Comparison of ENCODE assay signal across 12 cellular contexts in genomic region chr5:149777382-149777781, GRCh38. TPM values are rescaled to one million over a fixed set of nuclear protein-coding genes. Genes with fewer than 3 reads are reported as not detected.
DNase-seq lines count a peak whose midpoint lies in the region; ATAC-seq, FAIRE-seq and TF ChIP-seq lines count a peak whose summit lies in the region.
"Had no signal": no experiment of that assay in that cellular context is flagged by ENCODE, and none has a peak within 500 bp of the region (broad histone marks: within the 10 kb centered on the region; RNA-seq: fewer than 3 reads in every experiment).

No MANE protein-coding gene starts in this region.

- peaks cover 27% of the 10 kb centered on the region for H3K4me1 Mint-ChIP-seq in activated naive CD8-positive, alpha-beta T cell treated with anti-CD3 and anti-CD28 coated beads for 36 hours
- H3K4me1 Mint-ChIP-seq in stimulated activated memory B cell treated with anti-CD40 and anti-IgM and Interleukin-4, amounts not matched to agents 10 μg/mL and 1 μg/mL and 100 μg/mL, for 72 hours, result peaks cover 76% of the 10 kb centered on the region
- peaks cover 7% of the 10 kb centered on the region for H3K4me1 Mint-ChIP-seq in activated T-helper 2 cell treated with anti-CD3 and anti-CD28 coated beads, Interferon-gamma antibody, Interleukin-2, Interleukin-4, amounts not matched to agents 10 μg/mL and 5 μg/mL and 100 μg/mL, durations not matched to agents 14 hours and 24 hours and 36 hours (ENCODE audit: low read depth)
- H3K4me1 Mint-ChIP-seq in mesothelial cell of epicardium, result peaks cover 30% of the 10 kb centered on the region

- peak overlapping the region; percentile 21 for H3K27ac Mint-ChIP-seq in activated naive CD8-positive, alpha-beta T cell treated with anti-CD3 and anti-CD28 coated beads for 36 hours
- peak overlapping the region; percentile 93 for H3K27ac Mint-ChIP-seq in stimulated activated memory B cell treated with anti-CD40 and anti-IgM and Interleukin-4, amounts not matched to agents 10 μg/mL and 1 μg/mL and 100 μg/mL, for 72 hours
- H3K27ac Mint-ChIP-seq in activated T-helper 2 cell treated with anti-CD3 and anti-CD28 coated beads, Interferon-gamma antibody, Interleukin-2, Interleukin-4, amounts not matched to agents 10 μg/mL and 5 μg/mL and 100 μg/mL, durations not matched to agents 14 hours and 24 hours and 36 hours, result no peak overlapping the region
- H3K27ac Mint-ChIP-seq in mesothelial cell of epicardium, result no peak overlapping the region

- H3K4me3 Mint-ChIP-seq in activated naive CD8-positive, alpha-beta T cell treated with anti-CD3 and anti-CD28 coated beads for 36 hours, result no peak overlapping the region
- H3K4me3 Mint-ChIP-seq in stimulated activated memory B cell treated with anti-CD40 and anti-IgM and Interleukin-4, amounts not matched to agents 10 μg/mL and 1 μg/mL and 100 μg/mL, for 72 hours, result no peak overlapping the region
- H3K4me3 Mint-ChIP-seq in activated T-helper 2 cell treated with anti-CD3 and anti-CD28 coated beads, Interferon-gamma antibody, Interleukin-2, Interleukin-4, amounts not matched to agents 10 μg/mL and 5 μg/mL and 100 μg/mL, durations not matched to agents 14 hours and 24 hours and 36 hours (ENCODE audit: low read depth), result no peak overlapping the region
- no peak overlapping the region for H3K4me3 Mint-ChIP-seq in mesothelial cell of epicardium
- H3K4me3 Mint-ChIP-seq: activated T-helper 1 cell treated with anti-CD3 and anti-CD28 coated beads, Interleukin-12 subunit alpha, Interleukin-12 subunit beta, Interleukin-2, Interleukin-4 antibody, amounts not matched to agents 30 ng/mL and 10 ng/mL and 1 ng/mL, durations not matched to agents 14 hours and 24 hours and 36 hours had no signal

- ATAC-seq in stimulated activated memory B cell treated with anti-CD40 and anti-IgM and Interleukin-4, amounts not matched to agents 10 μg/mL and 1 μg/mL and 100 μg/mL, for 72 hours, result peak; percentile 13
- ATAC-seq in HG03469 (IDR thresholded peaks at IDR 0.05; ENCODE audit: unreplicated experiment), result no peak
- ATAC-seq: body of pancreas; naive thymus-derived CD8-positive, alpha-beta T cell had no signal

- peak; percentile 4 for FAIRE-seq in GM19239 (lab: Jason Lieb, UNC)

- H3K9me3 Mint-ChIP-seq in activated naive CD8-positive, alpha-beta T cell treated with anti-CD3 and anti-CD28 coated beads for 36 hours, result peaks cover 11% of the 10 kb centered on the region
- peaks cover 5% of the 10 kb centered on the region for H3K9me3 Mint-ChIP-seq in stimulated activated memory B cell treated with anti-CD40 and anti-IgM and Interleukin-4, amounts not matched to agents 10 μg/mL and 1 μg/mL and 100 μg/mL, for 72 hours
- H3K9me3 Mint-ChIP-seq in activated T-helper 2 cell treated with anti-CD3 and anti-CD28 coated beads, Interferon-gamma antibody, Interleukin-2, Interleukin-4, amounts not matched to agents 10 μg/mL and 5 μg/mL and 100 μg/mL, durations not matched to agents 14 hours and 24 hours and 36 hours, result peaks cover 8% of the 10 kb centered on the region
- H3K9me3 Mint-ChIP-seq in mesothelial cell of epicardium, result no peaks in the 10 kb centered on the region

- intact Hi-C loops in activated T-helper 2 cell treated with anti-CD3 and anti-CD28 coated beads, Interferon-gamma antibody, Interleukin-2, Interleukin-4, amounts not matched to agents 10 μg/mL and 5 μg/mL and 100 μg/mL, durations not matched to agents 14 hours and 24 hours and 36 hours (cut with micrococcal nuclease), result no loop called here

- no peaks in the 10 kb centered on the region for H3K27me3 Mint-ChIP-seq in activated naive CD8-positive, alpha-beta T cell treated with anti-CD3 and anti-CD28 coated beads for 36 hours
- no peaks in the 10 kb centered on the region for H3K27me3 Mint-ChIP-seq in stimulated activated memory B cell treated with anti-CD40 and anti-IgM and Interleukin-4, amounts not matched to agents 10 μg/mL and 1 μg/mL and 100 μg/mL, for 72 hours
- H3K27me3 Mint-ChIP-seq in activated T-helper 2 cell treated with anti-CD3 and anti-CD28 coated beads, Interferon-gamma antibody, Interleukin-2, Interleukin-4, amounts not matched to agents 10 μg/mL and 5 μg/mL and 100 μg/mL, durations not matched to agents 14 hours and 24 hours and 36 hours (ENCODE audit: low read depth), result no peaks in the 10 kb centered on the region
- no peaks in the 10 kb centered on the region for H3K27me3 Mint-ChIP-seq in mesothelial cell of epicardium (ENCODE audit: low read depth)
- H3K27me3 Mint-ChIP-seq: naive thymus-derived CD8-positive, alpha-beta T cell had no signal

- TF ChIP-seq CTCF in mesothelial cell of epicardium (IDR thresholded peaks at IDR 0.05; ENCODE audit: unreplicated experiment), result no peak

- H3K36me3 Mint-ChIP-seq in activated naive CD8-positive, alpha-beta T cell treated with anti-CD3 and anti-CD28 coated beads for 36 hours, result peaks cover 37% of the 10 kb centered on the region
- H3K36me3 Mint-ChIP-seq in stimulated activated memory B cell treated with anti-CD40 and anti-IgM and Interleukin-4, amounts not matched to agents 10 μg/mL and 1 μg/mL and 100 μg/mL, for 72 hours, result peaks cover 7% of the 10 kb centered on the region
- peaks cover 6% of the 10 kb centered on the region for H3K36me3 Mint-ChIP-seq in activated T-helper 2 cell treated with anti-CD3 and anti-CD28 coated beads, Interferon-gamma antibody, Interleukin-2, Interleukin-4, amounts not matched to agents 10 μg/mL and 5 μg/mL and 100 μg/mL, durations not matched to agents 14 hours and 24 hours and 36 hours (ENCODE audit: low read depth)
- no peaks in the 10 kb centered on the region for H3K36me3 Mint-ChIP-seq in mesothelial cell of epicardium

- DNase-seq in GM19239 (ENCODE audit: insufficient read length, low spot score) (no peak), left kidney (ENCODE audit: low read depth, low spot score) (peak; percentile 81), anterior cingulate cortex (lab: John Stamatoyannopoulos, UW) (no peak), mesothelial cell of epicardium (ENCODE audit: low spot score in 2 of 2, unreplicated experiment in 2 of 2) (no peak)
- peak; percentile 3 for DNase-seq in activated naive CD8-positive, alpha-beta T cell treated with anti-CD3 and anti-CD28 coated beads for 36 hours
- DNase-seq in activated T-helper 2 cell treated with anti-CD3 and anti-CD28 coated beads, Interferon-gamma antibody, Interleukin-2, Interleukin-4, amounts not matched to agents 10 μg/mL and 5 μg/mL and 100 μg/mL, durations not matched to agents 14 hours and 24 hours and 36 hours (ENCODE audit: low spot score), result no peak
- DNase-seq: activated CD4-positive, CD25-positive, alpha-beta regulatory T cell treated with anti-CD3 and anti-CD28 coated beads, Interleukin-2, amount 50 U/mL, for 72 hours; body of pancreas had no signal

RNA-seq across cellular contexts. Expression of gene PPARGC1B, which starts 47.3 kb away (rescaled TPM):
- 10 to 100 TPM; 10.6 to 10.9 TPM for total RNA-seq in activated naive CD8-positive, alpha-beta T cell treated with anti-CD3 and anti-CD28 coated beads for 36 hours
- total RNA-seq in activated T-helper 2 cell treated with anti-CD3 and anti-CD28 coated beads, Interferon-gamma antibody, Interleukin-2, Interleukin-4, amounts not matched to agents 10 μg/mL and 5 μg/mL and 100 μg/mL, durations not matched to agents 14 hours and 24 hours and 36 hours, result 7.1 and 8.5 TPM in 2 replicates
- total RNA-seq in mesothelial cell of epicardium, result 0.99 to 1.3 TPM (median 1.00 TPM) in 3 replicates

Comparison
In these comparisons a context has a peak if more than half of its experiments do, and no peak if none do; other contexts are left out.
1. DNase-seq: peak in activated naive CD8-positive, alpha-beta T cell treated with anti-CD3 and anti-CD28 coated beads for 36 hours (single experiment) and left kidney (single experiment); none in GM19239 (single experiment), anterior cingulate cortex (0 of 58), activated T-helper 2 cell treated with anti-CD3 and anti-CD28 coated beads, Interferon-gamma antibody, Interleukin-2, Interleukin-4, amounts not matched to agents 10 μg/mL and 5 μg/mL and 100 μg/mL, durations not matched to agents 14 hours and 24 hours and 36 hours (single experiment) and mesothelial cell of epicardium (0 of 2).
2. H3K27ac Mint-ChIP-seq: peak in activated naive CD8-positive, alpha-beta T cell treated with anti-CD3 and anti-CD28 coated beads for 36 hours (single experiment) and stimulated activated memory B cell treated with anti-CD40 and anti-IgM and Interleukin-4, amounts not matched to agents 10 μg/mL and 1 μg/mL and 100 μg/mL, for 72 hours (single experiment); none in activated T-helper 2 cell treated with anti-CD3 and anti-CD28 coated beads, Interferon-gamma antibody, Interleukin-2, Interleukin-4, amounts not matched to agents 10 μg/mL and 5 μg/mL and 100 μg/mL, durations not matched to agents 14 hours and 24 hours and 36 hours (single experiment) and mesothelial cell of epicardium (single experiment).